ENCODE assay signal across 8 cellular contexts in genomic region chr13:44578064-44578394, GRCh38. TPM values are rescaled to one million over a fixed set of nuclear protein-coding genes. Genes with fewer than 3 reads are reported as not detected.
A peak's percentile ranks its signal among the peaks of the same experiment; 100 is the strongest.
DNase-seq lines count a peak whose midpoint lies in the region; ATAC-seq and TF ChIP-seq lines count a peak whose summit lies in the region.

No MANE protein-coding gene starts in this region.

- peak overlapping the region; percentile 95 to 96 for H3K27ac ChIP-seq in aorta (ENCODE audit: low read depth in 1 of 2, low read length in 2 of 2)

- H3K4me3 Mint-ChIP-seq in mesothelial cell of epicardium, result peak overlapping the region; percentile 91

- H3K4me3 ChIP-seq in Loucy (ENCODE audit: low read length, poor library complexity, severe bottlenecking), result peak overlapping the region; percentile 80
- H3K4me3 ChIP-seq in cardiac fibroblast (replicated peaks in 1 of 2; ENCODE audit: low read depth in 2 of 2, low read length in 2 of 2), result peak overlapping the region; percentile 85
- peak overlapping the region; percentile 55 to 97 for H3K4me3 ChIP-seq in aorta (ENCODE audit: low read length in 2 of 2)

- no peak for DNase-seq in cardiac fibroblast (ENCODE audit: low read depth in 2 of 2)
- no peak for DNase-seq in mesothelial cell of epicardium (ENCODE audit: low spot score in 2 of 2, unreplicated experiment in 2 of 2)
- no peak for DNase-seq in aorta
- DNase-seq in iPS-NIHi11 (ENCODE audit: low spot score), result no peak
- DNase-seq in SW 1271 (lab: John Stamatoyannopoulos, UW), result no peak

- peaks cover 4% of the 10 kb centered on the region for H3K36me3 Mint-ChIP-seq in mesothelial cell of epicardium

- peak overlapping the region; percentile 85 for H3K4me2 ChIP-seq in Loucy (ENCODE audit: low read depth, low read length, poor library complexity, severe bottlenecking)

- ATAC-seq in aorta (ENCODE audit: low FRiP score) (no peak), GM21360 (IDR thresholded peaks at IDR 0.05; ENCODE audit: unreplicated experiment) (no peak)

- H3K27me3 ChIP-seq in Loucy (ENCODE audit: insufficient read depth, low read length, poor library complexity, severe bottlenecking) (no peaks in the 10 kb centered on the region), aorta (ENCODE audit: control insufficient read depth in 1 of 2, insufficient read depth in 2 of 2, low read length in 1 of 2) (no peaks in the 10 kb centered on the region)

- H3K9me3 ChIP-seq in ES-I3 (ENCODE audit: control insufficient read depth, insufficient read depth, low read length) (no peaks in the 10 kb centered on the region), Loucy (ENCODE audit: insufficient read depth, low read depth, low read length) (no peaks in the 10 kb centered on the region), aorta (ENCODE audit: control insufficient read depth, low read length) (no peaks in the 10 kb centered on the region)

- no peaks in the 10 kb centered on the region for H3K9me2 ChIP-seq in Loucy (replicated peaks; ENCODE audit: low read depth, low read length)

- H3K27ac Mint-ChIP-seq in mesothelial cell of epicardium, result peak overlapping the region; percentile 98

- no peaks in the 10 kb centered on the region for H3F3A ChIP-seq in Loucy (ENCODE audit: low read depth)

- H3K79me2 ChIP-seq in Loucy (ENCODE audit: insufficient read depth, low read length), result peaks cover 34% of the 10 kb centered on the region

- H3K9me3 Mint-ChIP-seq in mesothelial cell of epicardium, result no peaks in the 10 kb centered on the region

- intact Hi-C loops in aorta (cut with DNase I), result loop anchor here (5.0 to 10.0 kb wide), 5 partner anchors 93 to 394 kb away; no protein-coding TSS in a partner anchor

- H3K9ac ChIP-seq in ES-I3 (ENCODE audit: low read depth, low read length), result peak overlapping the region; percentile 93
- peak overlapping the region; percentile 82 for H3K9ac ChIP-seq in Loucy (ENCODE audit: low read depth, low read length, poor library complexity, severe bottlenecking)

- no peaks in the 10 kb centered on the region for H3K27me3 Mint-ChIP-seq in mesothelial cell of epicardium (ENCODE audit: low read depth)

- H3K36me3 ChIP-seq in ES-I3 (ENCODE audit: insufficient read depth, low read length), result no peaks in the 10 kb centered on the region
- no peaks in the 10 kb centered on the region for H3K36me3 ChIP-seq in Loucy (ENCODE audit: insufficient read depth, low read length)
- no peaks in the 10 kb centered on the region for H3K36me3 ChIP-seq in aorta (ENCODE audit: control insufficient read depth in 1 of 2, insufficient read depth in 2 of 2, low read length in 1 of 2)

- H2AFZ ChIP-seq in Loucy (ENCODE audit: low read length), result peak overlapping the region; percentile 61

- 2 to 3% methylated on average over 15 of the region's 15 CpGs for WGBS in aorta, 2 donors

- peaks cover 43% of the 10 kb centered on the region for H3K4me1 Mint-ChIP-seq in mesothelial cell of epicardium

- no peak for TF ChIP-seq CTCF in Loucy (conservative IDR thresholded peaks at IDR 0.05; ENCODE audit: low read length)
- TF ChIP-seq CTCF in cardiac fibroblast (IDR thresholded peaks at IDR 0.05; ENCODE audit: low read depth, low read length), result no peak
- no peak for TF ChIP-seq CTCF in mesothelial cell of epicardium (IDR thresholded peaks at IDR 0.05; ENCODE audit: unreplicated experiment)

- H3K4me1 ChIP-seq in ES-I3 (ENCODE audit: insufficient read depth, low read length), result peaks cover 28% of the 10 kb centered on the region
- H3K4me1 ChIP-seq in Loucy (ENCODE audit: insufficient read depth, low read length, poor library complexity, severe bottlenecking), result peaks cover 35% of the 10 kb centered on the region
- H3K4me1 ChIP-seq in aorta (ENCODE audit: control insufficient read depth in 1 of 2, insufficient read depth in 2 of 2, low read length in 2 of 2), result peaks cover 2 to 3% of the 10 kb centered on the region in 2 donors

- peaks cover 16% of the 10 kb centered on the region for H4K20me1 ChIP-seq in Loucy (ENCODE audit: insufficient read depth, low read length, poor library complexity, severe bottlenecking)

RNA-seq across cellular contexts. Expression of gene TSC22D1, which starts 1.9 kb away (rescaled TPM):
- total RNA-seq in mesothelial cell of epicardium (98.8 to 103 TPM (median 99.5 TPM) in 3 replicates), aorta (100 to 1,000 TPM; 122 to 141 TPM)
- polyA plus RNA-seq in aorta, result 100 to 1,000 TPM in 1 of 2 donors, 10 to 100 TPM in 1; 71.6 to 239 TPM
